ENCODE assay signal across 8 cellular contexts in genomic region chr4:21765810-21766407, GRCh38.
DNase-seq lines count a peak whose midpoint lies in the region; ATAC-seq and TF ChIP-seq lines count a peak whose summit lies in the region.

No MANE protein-coding gene starts in this region.

- 37 to 39% (median 38%) methylated on average over 8 of the region's 8 CpGs for WGBS in heart left ventricle, 4 donors
- WGBS in sigmoid colon, 2 donors: 34 to 38% methylated on average over 8 of the region's 8 CpGs

- no peak for TF ChIP-seq POLR2A in heart left ventricle (IDR thresholded peaks at IDR 0.05)
- no peak for TF ChIP-seq POLR2A in sigmoid colon (IDR thresholded peaks at IDR 0.05)

- no peak overlapping the region for H3K4me3 ChIP-seq in heart left ventricle
- H3K4me3 ChIP-seq in sigmoid colon: no peak overlapping the region

- H3K27me3 ChIP-seq in heart left ventricle: peaks cover 0 to 8% (median 0%) of the 10 kb centered on the region in 9 donors
- H3K27me3 ChIP-seq in sigmoid colon: no peaks in the 10 kb centered on the region

- intact Hi-C loops in heart left ventricle (cut with DNase I) (loop anchor here in 7 of 10 donors (1.0 to 10.0 kb wide), 5 partner anchors 253 to 994 kb away; no protein-coding TSS in a partner anchor), sigmoid colon (cut with DNase I) (no loop called here)

- H3K36me3 ChIP-seq in heart left ventricle (no peaks in the 10 kb centered on the region), sigmoid colon (no peaks in the 10 kb centered on the region)

- no peak for TF ChIP-seq EP300 in sigmoid colon (IDR thresholded peaks at IDR 0.05)

- no peak overlapping the region for H3K27ac ChIP-seq in heart left ventricle
- no peak overlapping the region for H3K27ac ChIP-seq in sigmoid colon

- H3K9me3 ChIP-seq in heart left ventricle (no peaks in the 10 kb centered on the region), sigmoid colon (no peaks in the 10 kb centered on the region)

- TF ChIP-seq CTCF in GM12874 (IDR thresholded peaks at IDR 0.05; ENCODE audit: insufficient read depth, low read depth, low read length): peak; percentile 81
- TF ChIP-seq CTCF in heart left ventricle (IDR thresholded peaks at IDR 0.05): peak; percentile 59 to 86 (median 78)
- peak; percentile 21 to 78 (median 59) for TF ChIP-seq CTCF in sigmoid colon (IDR thresholded peaks at IDR 0.05)

- DNase-seq in AG08395 (ENCODE audit: low spot score) (peak; percentile 50), NCI-H1694 (lab: John Stamatoyannopoulos, UW) (peak; percentile 60), heart left ventricle (no peak), sigmoid colon (no peak)
- peak; percentile 12 to 31 for DNase-seq in activated CD4-positive, alpha-beta T cell treated with anti-CD3 and anti-CD28 coated beads, Interleukin-2, amount 50 U/mL, for 48 hours

- ATAC-seq in HG02642 (IDR thresholded peaks at IDR 0.05; ENCODE audit: poor library complexity, unreplicated experiment) (peak; percentile 77), heart left ventricle (peak in 2 of 4 donors; percentile 50 to 53), HG03108 (IDR thresholded peaks at IDR 0.05; ENCODE audit: unreplicated experiment) (no peak)

- peaks cover 0 to 2% (median 0%) of the 10 kb centered on the region in 12 donors for H3K4me1 ChIP-seq in heart left ventricle
- peaks cover 0 to 29% (median 9%) of the 10 kb centered on the region in 4 donors for H3K4me1 ChIP-seq in sigmoid colon

Comparison
In these comparisons a context has a peak if more than half of its experiments do, and no peak if none do; other contexts are left out.
1. DNase-seq: peak in AG08395 (single experiment), NCI-H1694 (single experiment) and activated CD4-positive, alpha-beta T cell treated with anti-CD3 and anti-CD28 coated beads, Interleukin-2, amount 50 U/mL, for 48 hours (2 of 2); none in heart left ventricle (0 of 5) and sigmoid colon (single experiment).
2. Peak in every context shown above with its lines, with median percentiles within 50 percentile points of each other: CTCF ChIP-seq.